ENCODE assay signal across 1 cellular context in genomic region chr3:131217296-131217741, GRCh38.
TF ChIP-seq lines count a peak whose summit lies in the region.

No MANE protein-coding gene starts in this region.

TF ChIP-seq in A549, 52 proteins besides CTCF, POLR2A, EP300 and RAD21 (continued from another document):
- TF ChIP-seq HMGXB4 (CRISPR knock-in tag; IDR thresholded peaks at IDR 0.05; ENCODE audit: borderline replicate concordance) (no peak), EHMT2 (IDR thresholded peaks at IDR 0.05; ENCODE audit: low read depth) (no peak), CBX8 (IDR thresholded peaks at IDR 0.05) (no peak), HES2 (IDR thresholded peaks at IDR 0.05) (no peak), ATOH8 (CRISPR knock-in tag; IDR thresholded peaks at IDR 0.05; ENCODE audit: low read depth) (no peak), CEBPB (IDR thresholded peaks at IDR 0.05) (no peak), RFX5 (IDR thresholded peaks at IDR 0.05) (no peak)
TF ChIP-seq in A549: peak in this region for 0.
